ENCODE assay signal across 32 cellular contexts in the genomic region with DNA sequence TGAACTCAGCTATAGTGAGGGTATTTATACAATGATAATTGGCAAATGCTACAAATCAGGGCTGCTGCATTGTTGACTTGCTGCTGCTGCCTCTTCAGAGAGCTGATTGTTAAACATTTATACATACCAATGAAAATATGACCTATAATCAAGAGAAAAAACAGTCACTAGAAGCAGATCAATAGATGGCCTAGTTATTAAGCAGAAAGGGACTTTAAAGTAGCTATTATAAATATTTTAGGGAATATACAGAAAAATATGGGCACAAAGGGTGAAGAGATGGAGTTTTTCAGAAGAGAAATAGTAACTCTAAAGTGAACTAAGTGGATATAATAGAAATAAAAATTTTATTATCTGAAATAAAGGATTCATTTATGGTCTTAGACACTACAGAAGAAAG. TPM values are rescaled to one million over a fixed set of nuclear protein-coding genes. Genes with fewer than 3 reads are reported as not detected.
"Had no signal": no experiment of that assay in that cellular context is flagged by ENCODE, and none has a peak within 500 bp of the region (broad histone marks: within the 10 kb centered on the region; RNA-seq: fewer than 3 reads in every experiment).

No MANE protein-coding gene starts in this region.

- H3K27me3 ChIP-seq: ascending aorta, body of pancreas, brain microvascular endothelial cell, breast epithelium, cardiac muscle cell had no signal

- ATAC-seq: activated naive CD4-positive, alpha-beta T cell treated with anti-CD3 and anti-CD28 coated beads, Interleukin-2, amount 50 U/mL, for 72 hours; activated naive CD8-positive, alpha-beta T cell treated with anti-CD3 and anti-CD28 coated beads, Interleukin-2, amount 50 U/mL, for 24 hours; activated T-cell treated with anti-CD3 and anti-CD28 coated beads, Interleukin-2, amount 50 U/mL, for 4 hours; activated T-cell treated with anti-CD3 and anti-CD28 coated beads, Interleukin-2, amount 50 U/mL, for 72 hours; activated T-helper 17 cell treated with anti-CD3 and anti-CD28 coated beads, Interleukin-2, amount 50 U/mL, for 72 hours; body of pancreas had no signal

- H3K4me1 ChIP-seq: adrenal gland, ascending aorta, body of pancreas, breast epithelium had no signal

- H3K36me3 ChIP-seq: adrenal gland, ascending aorta, brain microvascular endothelial cell, breast epithelium, cardiac muscle cell had no signal

- H3K9me3 ChIP-seq: body of pancreas had no signal

- DNase-seq: activated effector memory CD4-positive, alpha-beta T cell treated with anti-CD3 and anti-CD28 coated beads, Interleukin-2, amount 50 U/mL, for 16 hours; activated effector memory CD4-positive, alpha-beta T cell treated with Interleukin-2 at 50 U/mL for 16 hours; activated gamma-delta T cell; activated gamma-delta T cell treated with Interleukin-2 at 50 U/mL for 16 hours; activated naive CD4-positive, alpha-beta T cell; activated naive CD4-positive, alpha-beta T cell treated with anti-CD3 and anti-CD28 coated beads for 36 hours; activated naive CD4-positive, alpha-beta T cell treated with anti-CD3 and anti-CD28 coated beads, Interleukin-2, amount 10 ng/mL, durations not matched to agents 7 days and 5 days; activated naive CD4-positive, alpha-beta T cell treated with anti-CD3 and anti-CD28 coated beads, Interleukin-2, amount 50 U/mL, for 16 hours; activated naive CD4-positive, alpha-beta T cell treated with Interleukin-2 at 50 U/mL for 16 hours; activated naive CD8-positive, alpha-beta T cell treated with anti-CD3 and anti-CD28 coated beads for 36 hours; activated naive CD8-positive, alpha-beta T cell treated with anti-CD3 and anti-CD28 coated beads, Interleukin-2, amount 10 ng/mL, durations not matched to agents 7 days and 5 days; activated naive CD8-positive, alpha-beta T cell treated with anti-CD3 and anti-CD28 coated beads, Interleukin-2, amount 50 U/mL, for 24 hours; activated T-cell treated with anti-CD3 and anti-CD28 coated beads, Interleukin-2, amount 50 U/mL, for 1 hour; activated T-cell treated with anti-CD3 and anti-CD28 coated beads, Interleukin-2, amount 50 U/mL, for 24 hours; activated T-cell treated with anti-CD3 and anti-CD28 coated beads, Interleukin-2, amount 50 U/mL, for 4 hours; activated T-cell treated with anti-CD3 and anti-CD28 coated beads, Interleukin-2, amount 50 U/mL, for 48 hours; activated T-cell treated with anti-CD3 and anti-CD28 coated beads, Interleukin-2, amount 50 U/mL, for 72 hours; adrenal gland; amygdala; anterior cingulate cortex; aorta; body of pancreas; brain microvascular endothelial cell; caudate nucleus; central memory CD4-positive, alpha-beta T cell; cerebellar nuclear complex had no signal

- H3K4me3 ChIP-seq: adrenal gland, ascending aorta, body of pancreas, breast epithelium, cardiac muscle cell had no signal

- H3K27ac ChIP-seq: adrenal gland, ascending aorta, body of pancreas, brain microvascular endothelial cell, breast epithelium, cardiac muscle cell had no signal

RNA-seq across cellular contexts. Expression of a gene that starts 14.4 kb away (rescaled TPM):
- total RNA-seq: activated naive CD4-positive, alpha-beta T cell treated with anti-CD3 and anti-CD28 coated beads, Interleukin-2, amount 50 U/mL, for 72 hours; activated T-helper 2 cell treated with anti-CD3 and anti-CD28 coated beads, Interferon-gamma antibody, Interleukin-2, Interleukin-4, amounts not matched to agents 10 μg/mL and 5 μg/mL and 100 μg/mL, durations not matched to agents 14 hours and 24 hours and 36 hours had no signal
